ENCODE assay signal across 8 cellular contexts in genomic region chr14:92680781-92681650, GRCh38.
DNase-seq lines count a peak whose midpoint lies in the region; ATAC-seq and TF ChIP-seq lines count a peak whose summit lies in the region.

No MANE protein-coding gene starts in this region.

- no peaks in the 10 kb centered on the region for H3K9me3 ChIP-seq in Loucy (ENCODE audit: insufficient read depth, low read depth, low read length)
- no peaks in the 10 kb centered on the region for H3K9me3 ChIP-seq in SU-DHL-6 (ENCODE audit: insufficient read depth, low read length)
- H3K9me3 ChIP-seq in psoas muscle: no peaks in the 10 kb centered on the region
- H3K9me3 ChIP-seq in aorta (ENCODE audit: control insufficient read depth, low read length): no peaks in the 10 kb centered on the region

- 33 to 39% (median 35%) methylated on average over 13 of the region's 13 CpGs for WGBS in psoas muscle, 3 donors
- 26% methylated on average over 13 of the region's 13 CpGs for WGBS in aorta, 2 donors

- peak; percentile 97 for TF ChIP-seq CTCF in Loucy (conservative IDR thresholded peaks at IDR 0.05; ENCODE audit: low read length)
- TF ChIP-seq CTCF in SU-DHL-6 (IDR thresholded peaks at IDR 0.05; ENCODE audit: insufficient read depth, low read length, poor library complexity, severe bottlenecking): peak; percentile 93
- TF ChIP-seq CTCF in psoas muscle (IDR thresholded peaks at IDR 0.05): peak; percentile 70

- H3K36me3 Mint-ChIP-seq in activated naive CD4-positive, alpha-beta T cell treated with anti-CD3 and anti-CD28 coated beads, Interleukin-2, amount 50 U/mL, for 72 hours: peaks cover 14 to 25% of the 10 kb centered on the region in 2 donors

- H3K9me2 ChIP-seq in Loucy (replicated peaks; ENCODE audit: low read depth, low read length) (no peaks in the 10 kb centered on the region), SU-DHL-6 (replicated peaks; ENCODE audit: insufficient read depth, low read length) (no peaks in the 10 kb centered on the region)

- DNase-seq in ELR (ENCODE audit: low read depth): peak; percentile 84
- DNase-seq in activated naive CD4-positive, alpha-beta T cell treated with anti-CD3 and anti-CD28 coated beads, Interleukin-2, amount 50 U/mL, for 72 hours (ENCODE audit: low spot score in 2 of 2): peak; percentile 75 to 80
- peak; percentile 86 for DNase-seq in Right ventricle myocardium inferior (ENCODE audit: missing footprints)
- peak; percentile 67 to 77 for DNase-seq in psoas muscle
- DNase-seq in aorta: peak; percentile 84 to 92

- H2AFZ ChIP-seq in Loucy (ENCODE audit: low read length): no peak overlapping the region
- H2AFZ ChIP-seq in SU-DHL-6 (ENCODE audit: low read depth, low read length, severe bottlenecking): no peak overlapping the region

- H3K27ac ChIP-seq in SU-DHL-6 (ENCODE audit: low read depth, low read length) (no peak overlapping the region), psoas muscle (no peak overlapping the region), aorta (ENCODE audit: low read depth in 1 of 2, low read length in 2 of 2) (no peak overlapping the region)

- no peaks in the 10 kb centered on the region for H3F3A ChIP-seq in Loucy (ENCODE audit: low read depth)
- no peaks in the 10 kb centered on the region for H3F3A ChIP-seq in SU-DHL-6 (ENCODE audit: insufficient read depth)

- no peaks in the 10 kb centered on the region for H4K20me1 ChIP-seq in Loucy (ENCODE audit: insufficient read depth, low read length, poor library complexity, severe bottlenecking)
- no peaks in the 10 kb centered on the region for H4K20me1 ChIP-seq in SU-DHL-6 (ENCODE audit: low read depth, low read length)

- no peaks in the 10 kb centered on the region for H3K9me3 Mint-ChIP-seq in activated naive CD4-positive, alpha-beta T cell treated with anti-CD3 and anti-CD28 coated beads, Interleukin-2, amount 50 U/mL, for 72 hours

- peaks cover 12% of the 10 kb centered on the region for H3K4me1 ChIP-seq in Loucy (ENCODE audit: insufficient read depth, low read length, poor library complexity, severe bottlenecking)
- no peaks in the 10 kb centered on the region for H3K4me1 ChIP-seq in psoas muscle
- H3K4me1 ChIP-seq in aorta (ENCODE audit: control insufficient read depth in 1 of 2, insufficient read depth in 2 of 2, low read length in 2 of 2): no peaks in the 10 kb centered on the region

- H3K27me3 ChIP-seq in Loucy (ENCODE audit: insufficient read depth, low read length, poor library complexity, severe bottlenecking) (no peaks in the 10 kb centered on the region), SU-DHL-6 (ENCODE audit: low read length) (no peaks in the 10 kb centered on the region), psoas muscle (ENCODE audit: insufficient read depth in 3 of 3, low read length in 2 of 3) (no peaks in the 10 kb centered on the region), aorta (ENCODE audit: control insufficient read depth in 1 of 2, insufficient read depth in 2 of 2, low read length in 1 of 2) (no peaks in the 10 kb centered on the region)

- no peaks in the 10 kb centered on the region for H3K79me2 ChIP-seq in Loucy (ENCODE audit: insufficient read depth, low read length)
- no peaks in the 10 kb centered on the region for H3K79me2 ChIP-seq in SU-DHL-6 (ENCODE audit: insufficient read depth, low read length)

- H3K36me3 ChIP-seq in Loucy (ENCODE audit: insufficient read depth, low read length): peaks cover 60% of the 10 kb centered on the region; the same call in 1 of the 2 replicates
- H3K36me3 ChIP-seq in SU-DHL-6 (ENCODE audit: low read length): no peaks in the 10 kb centered on the region
- peaks cover 0 to 3% of the 10 kb centered on the region in 2 donors for H3K36me3 ChIP-seq in psoas muscle (ENCODE audit: insufficient read depth in 1 of 2, low read depth in 1 of 2)
- H3K36me3 ChIP-seq in aorta (ENCODE audit: control insufficient read depth in 1 of 2, insufficient read depth in 2 of 2, low read length in 1 of 2): peaks cover 3 to 6% of the 10 kb centered on the region in 2 donors

- no peak overlapping the region for H3K27ac Mint-ChIP-seq in activated naive CD4-positive, alpha-beta T cell treated with anti-CD3 and anti-CD28 coated beads, Interleukin-2, amount 50 U/mL, for 72 hours

- H3K9ac ChIP-seq in Loucy (ENCODE audit: low read depth, low read length, poor library complexity, severe bottlenecking): no peak overlapping the region
- no peak overlapping the region for H3K9ac ChIP-seq in SU-DHL-6 (ENCODE audit: low read length)

- no peak overlapping the region for H3K4me3 ChIP-seq in Loucy (ENCODE audit: low read length, poor library complexity, severe bottlenecking)
- H3K4me3 ChIP-seq in SU-DHL-6 (ENCODE audit: insufficient read depth, low read length, poor library complexity, severe bottlenecking): no peak overlapping the region
- H3K4me3 ChIP-seq in psoas muscle: no peak overlapping the region
- no peak overlapping the region for H3K4me3 ChIP-seq in aorta (ENCODE audit: low read length in 2 of 2)

- peak; percentile 2 to 26 for ATAC-seq in activated naive CD4-positive, alpha-beta T cell treated with anti-CD3 and anti-CD28 coated beads, Interleukin-2, amount 50 U/mL, for 72 hours
- ATAC-seq in Right ventricle myocardium inferior (peak; percentile 64), psoas muscle (peak in 3 of 4 donors; percentile 57 to 67 (median 59)), aorta (ENCODE audit: low FRiP score) (peak; percentile 76), GM18858 (IDR thresholded peaks at IDR 0.05; ENCODE audit: unreplicated experiment) (no peak)

- intact Hi-C loops in Right ventricle myocardium inferior (cut with DNase I): loop anchor here (10.0 kb wide), 1 partner anchor 556 kb away; the partner anchor contains the start of genes CPSF2 and NDUFB1
- intact Hi-C loops in psoas muscle (cut with DNase I): loop anchor here in 1 of 2 donors (10.0 kb wide), 1 partner anchor 556 kb away; the partner anchor contains the start of genes CPSF2 and NDUFB1
- intact Hi-C loops in aorta (cut with DNase I): loop anchor here (5.0 to 10.0 kb wide), 2 partner anchors 549 to 556 kb away; partner anchors contain the start of genes CPSF2 (in 1 of the 2) and NDUFB1 (in 1 of the 2)

- H3K4me2 ChIP-seq in Loucy (ENCODE audit: low read depth, low read length, poor library complexity, severe bottlenecking) (no peak overlapping the region), SU-DHL-6 (ENCODE audit: low read depth, low read length, poor library complexity, severe bottlenecking) (no peak overlapping the region)
